In genomic region chr19:45456500-45456815, GRCh38 we compare ENCODE assay signal across 9 cellular contexts. TPM values are rescaled to one million over a fixed set of nuclear protein-coding genes. Genes with fewer than 3 reads are reported as not detected.
DNase-seq lines count a peak whose midpoint lies in the region; TF ChIP-seq lines count a peak whose summit lies in the region.
"Had no signal": no experiment of that assay in that cellular context is flagged by ENCODE, and none has a peak within 500 bp of the region (broad histone marks: within the 10 kb centered on the region; RNA-seq: fewer than 3 reads in every experiment).

No MANE protein-coding gene starts in this region.

- H4K20me1 ChIP-seq in hepatocyte (ENCODE audit: insufficient read depth, poor library complexity, severe bottlenecking): no peaks in the 10 kb centered on the region

- POLR2A ChIA-PET in CD8-positive, alpha-beta memory T cell (lab: Charles Lee): interaction anchor here (0.7 to 1.0 kb wide), 2 partner anchors 11 to 16 kb away, joined by 5 to 6 read pairs; no protein-coding TSS in a partner anchor

- in situ Hi-C loops in GM13976 (cut with MboI; ENCODE audit: low sequenced_read_pairs, unreplicated experiment): no loop called here

- TF ChIP-seq CTCF in hepatocyte (IDR thresholded peaks at IDR 0.05; ENCODE audit: poor library complexity): no peak
- TF ChIP-seq CTCF in GM13976 (IDR thresholded peaks at IDR 0.05; ENCODE audit: borderline replicate concordance, control extremely low read depth, extremely low read depth, insufficient read depth, missing control alignments): no peak

- H3K4me1 Mint-ChIP-seq in CD8-positive, alpha-beta memory T cell: peaks cover 28 to 33% (median 32%) of the 10 kb centered on the region in 3 donors

- peaks cover 24% of the 10 kb centered on the region for H3K4me1 ChIP-seq in CD8-positive, alpha-beta memory T cell (ENCODE audit: insufficient read depth, low read length)
- peaks cover 51% of the 10 kb centered on the region for H3K4me1 ChIP-seq in SJSA1 (replicated peaks)
- H3K4me1 ChIP-seq in hepatocyte (ENCODE audit: insufficient read depth): peaks cover 20% of the 10 kb centered on the region
- H3K4me1 ChIP-seq in skeletal muscle satellite cell (ENCODE audit: control insufficient read depth, insufficient read depth, low read length): peaks cover 31% of the 10 kb centered on the region

- H3K79me2 ChIP-seq in hepatocyte: no peaks in the 10 kb centered on the region

- peak overlapping the region; percentile 79 to 97 (median 90) for H3K27ac Mint-ChIP-seq in CD8-positive, alpha-beta memory T cell

- H3K36me3 ChIP-seq in CD8-positive, alpha-beta memory T cell (ENCODE audit: insufficient read depth, low read length): no peaks in the 10 kb centered on the region
- H3K36me3 ChIP-seq in SJSA1 (no peaks in the 10 kb centered on the region), hepatocyte (replicated peaks; ENCODE audit: insufficient read depth, low read depth) (no peaks in the 10 kb centered on the region), skeletal muscle satellite cell (ENCODE audit: insufficient read depth, low read length) (no peaks in the 10 kb centered on the region)

- no peak overlapping the region for H3K4me3 ChIP-seq in CD8-positive, alpha-beta memory T cell (ENCODE audit: low read length)
- H3K4me3 ChIP-seq in SJSA1 (no peak overlapping the region), hepatocyte (no peak overlapping the region), skeletal muscle satellite cell (ENCODE audit: low read length) (peak overlapping the region; percentile 43)

- peak overlapping the region; percentile 63 for H3K9ac ChIP-seq in skeletal muscle satellite cell (ENCODE audit: low read depth, low read length)

- H3K36me3 Mint-ChIP-seq in CD8-positive, alpha-beta memory T cell: no peaks in the 10 kb centered on the region

- H3K9me2 ChIP-seq in hepatocyte (replicated peaks; ENCODE audit: insufficient read depth): no peaks in the 10 kb centered on the region

- CTCF ChIA-PET in CD8-positive, alpha-beta memory T cell (lab: Charles Lee): interaction anchor here (0.6 to 2.2 kb wide), 9 partner anchors 9 to 218 kb away, joined by 3 to 6 read pairs (median 3); no protein-coding TSS in a partner anchor

- H3K4me2 ChIP-seq in hepatocyte (peak overlapping the region; percentile 71), skeletal muscle satellite cell (ENCODE audit: low read length) (peak overlapping the region; percentile 74)

- peak overlapping the region; percentile 45 for H3K27ac ChIP-seq in CD8-positive, alpha-beta memory T cell (ENCODE audit: low read depth, low read length)
- H3K27ac ChIP-seq in SJSA1: peak overlapping the region; percentile 83
- H3K27ac ChIP-seq in hepatocyte: peak overlapping the region; percentile 99
- H3K27ac ChIP-seq in caudate nucleus (ENCODE audit: low read depth, low read length): no peak overlapping the region

- H3K9me3 ChIP-seq in CD8-positive, alpha-beta memory T cell (ENCODE audit: low read length): no peaks in the 10 kb centered on the region
- H3K9me3 ChIP-seq in SJSA1 (replicated peaks) (no peaks in the 10 kb centered on the region), hepatocyte (ENCODE audit: low read depth) (no peaks in the 10 kb centered on the region), skeletal muscle satellite cell (replicated peaks; ENCODE audit: low read length) (no peaks in the 10 kb centered on the region)

- no peak for DNase-seq in CD8-positive, alpha-beta memory T cell
- DNase-seq in SJSA1 (ENCODE audit: low read depth in 1 of 2, low spot score in 2 of 2) (no peak), hepatocyte (ENCODE audit: low spot score) (no peak), caudate nucleus (lab: John Stamatoyannopoulos, UW) (no peak), kidney glomerular epithelial cell (lab: John Stamatoyannopoulos, UW) (no peak), GM13976 (ENCODE audit: low spot score) (no peak), NCI-H2107 treated with DMSO at 0.1 percent for 48 hours (lab: John Stamatoyannopoulos, UW; ENCODE audit: unreplicated experiment) (no peak)
- DNase-seq: NCI-H1436 treated with DMSO at 0.1 percent for 48 hours had no signal

- 76% methylated on average over 2 of the region's 2 CpGs for whole genome bisulfite sequencing in hepatocyte (ENCODE audit: low lambda C conversion rate, missing lambda C conversion rate)

- H3K4me3 Mint-ChIP-seq in CD8-positive, alpha-beta memory T cell: peak overlapping the region; percentile 55 to 81 (median 67)

- no peaks in the 10 kb centered on the region for H3K27me3 ChIP-seq in CD8-positive, alpha-beta memory T cell (ENCODE audit: insufficient read depth, low read length, poor library complexity, severe bottlenecking)
- H3K27me3 ChIP-seq in SJSA1 (replicated peaks) (no peaks in the 10 kb centered on the region), hepatocyte (no peaks in the 10 kb centered on the region), skeletal muscle satellite cell (ENCODE audit: control insufficient read depth, insufficient read depth, low read length) (no peaks in the 10 kb centered on the region)

- H2AFZ ChIP-seq in hepatocyte: no peak overlapping the region

- no peaks in the 10 kb centered on the region for H3K9me3 Mint-ChIP-seq in CD8-positive, alpha-beta memory T cell

- H3K27me3 Mint-ChIP-seq in CD8-positive, alpha-beta memory T cell: peaks cover 3 to 4% of the 10 kb centered on the region in 2 donors

RNA-seq across cellular contexts. Expression of gene FOSB, which starts 11.3 kb away (rescaled TPM):
- 10 to 100 TPM; 21.6 to 22.1 TPM for total RNA-seq in CD8-positive, alpha-beta memory T cell
- polyA plus RNA-seq in CD8-positive, alpha-beta memory T cell: 48.2 TPM
- total RNA-seq in SJSA1 (2014; rRNA removed; shearing (Covaris generic)): 1.1 TPM in 1 of 2 replicates, not detected in the other
- 37.9 and 73.1 TPM in 2 replicates for total RNA-seq in hepatocyte
- 114 and 168 TPM in 2 replicates for polyA plus RNA-seq in hepatocyte
- 0.66 and 1.0 TPM in 2 replicates for total RNA-seq in skeletal muscle satellite cell (2012; rRNA removed)

RNA-seq across cellular contexts. Expression of gene ERCC1, which starts 32.7 kb away (rescaled TPM):
- total RNA-seq in CD8-positive, alpha-beta memory T cell: 10 to 100 TPM; 75.7 to 82.6 TPM
- 47.5 TPM for polyA plus RNA-seq in CD8-positive, alpha-beta memory T cell
- 102 and 247 TPM in 2 replicates for total RNA-seq in SJSA1 (2014; rRNA removed; shearing (Covaris generic))
- total RNA-seq in hepatocyte: 42.5 and 51.0 TPM in 2 replicates
- polyA plus RNA-seq in hepatocyte: 66.7 and 72.8 TPM in 2 replicates
- total RNA-seq in skeletal muscle satellite cell (2012; rRNA removed): 167 and 201 TPM in 2 replicates

RNA-seq across cellular contexts. Expression of gene RTN2, which starts 40.4 kb away (rescaled TPM):
- total RNA-seq in CD8-positive, alpha-beta memory T cell: 1 to 10 TPM; 2.7 to 3.7 TPM
- 0.71 TPM for polyA plus RNA-seq in CD8-positive, alpha-beta memory T cell
- 5.1 and 7.5 TPM in 2 replicates for total RNA-seq in SJSA1 (2014; rRNA removed; shearing (Covaris generic))
- 3.4 and 7.8 TPM in 2 replicates for total RNA-seq in hepatocyte
- polyA plus RNA-seq in hepatocyte: 12.2 and 14.8 TPM in 2 replicates
- 5.1 and 5.7 TPM in 2 replicates for total RNA-seq in skeletal muscle satellite cell (2012; rRNA removed)

RNA-seq across cellular contexts. Expression of gene PPM1N, which starts 41.8 kb away (rescaled TPM):
- total RNA-seq in CD8-positive, alpha-beta memory T cell: 1 to 10 TPM; 2.5 to 3.3 TPM
- 4.6 TPM for polyA plus RNA-seq in CD8-positive, alpha-beta memory T cell
- 0.29 TPM in 1 of 2 replicates, not detected in the other for total RNA-seq in SJSA1 (2014; rRNA removed; shearing (Covaris generic))
- 0.40 and 1.9 TPM in 2 replicates for total RNA-seq in hepatocyte
- polyA plus RNA-seq in hepatocyte: 0.59 and 1.4 TPM in 2 replicates
- 1.3 and 1.8 TPM in 2 replicates for total RNA-seq in skeletal muscle satellite cell (2012; rRNA removed)

RNA-seq across cellular contexts. Expression of gene POLR1G, which starts 50.0 kb away (rescaled TPM):
- total RNA-seq in CD8-positive, alpha-beta memory T cell: 10 to 100 TPM; 26.5 to 27.4 TPM
- polyA plus RNA-seq in CD8-positive, alpha-beta memory T cell: 2.2 TPM
- 10.5 and 25.5 TPM in 2 replicates for total RNA-seq in SJSA1 (2014; rRNA removed; shearing (Covaris generic))
- 2.7 and 3.3 TPM in 2 replicates for total RNA-seq in hepatocyte
- polyA plus RNA-seq in hepatocyte: 2.4 and 2.5 TPM in 2 replicates
- total RNA-seq in skeletal muscle satellite cell (2012; rRNA removed): 11.9 and 16.6 TPM in 2 replicates

Comparison
In these comparisons a context has a peak if more than half of its experiments do, and no peak if none do; other contexts are left out.
1. RNA of gene FOSB, which starts 11.3 kb away (total RNA-seq): 37.9 to 73.1 TPM in hepatocyte and 21.6 to 22.1 TPM in CD8-positive, alpha-beta memory T cell; 1.1 TPM in SJSA1; every median in the first group is over 10 times any median in the second.